35 cellular contexts compared by ENCODE assay signal in genomic region chr2:141844232-141844631, GRCh38.
DNase-seq lines count a peak whose midpoint lies in the region; ATAC-seq, FAIRE-seq and TF ChIP-seq lines count a peak whose summit lies in the region.
"Had no signal": no experiment of that assay in that cellular context is flagged by ENCODE, and none has a peak within 500 bp of the region (broad histone marks: within the 10 kb centered on the region; RNA-seq: fewer than 3 reads in every experiment).

No MANE protein-coding gene starts in this region.

- TF ChIP-seq RAD21 in HepG2 (CRISPR knock-in tag; IDR thresholded peaks at IDR 0.05) = no peak

- POLR2A ChIA-PET in HepG2 (lab: Yijun Ruan, JAX) = no interaction called here

- TF ChIP-seq POLR2A in HepG2 (IDR thresholded peaks at IDR 0.05; ENCODE audit: insufficient read depth in 1 of 2, low read depth in 2 of 2, low read length in 2 of 2) = no peak

- 2% methylated on average over 2 of the region's 2 CpGs for WGBS in HepG2 (ENCODE audit: low lambda C conversion rate)

- H3K9me3 Mint-ChIP-seq in neural progenitor cell = no peaks in the 10 kb centered on the region
- H3K9me3 Mint-ChIP-seq in activated naive CD8-positive, alpha-beta T cell treated with anti-CD3 and anti-CD28 coated beads for 36 hours = peaks cover 2% of the 10 kb centered on the region

- H3K27ac Mint-ChIP-seq in neural progenitor cell = no peak overlapping the region
- H3K27ac Mint-ChIP-seq in activated naive CD8-positive, alpha-beta T cell treated with anti-CD3 and anti-CD28 coated beads for 36 hours = no peak overlapping the region
- H3K27ac Mint-ChIP-seq: B cell; CD14-positive monocyte; CD4-positive, alpha-beta memory T cell; CD4-positive, alpha-beta T cell; CD4-positive, CD25-positive, alpha-beta regulatory T cell; CD8-positive, alpha-beta memory T cell; CD8-positive, alpha-beta T cell had no signal

- no peaks in the 10 kb centered on the region for H3K27me3 ChIP-seq in HepG2 (ENCODE audit: control insufficient read depth in 1 of 2, insufficient read depth in 2 of 2, low read length in 2 of 2)
- H3K27me3 ChIP-seq in neural progenitor cell = no peaks in the 10 kb centered on the region
- no peaks in the 10 kb centered on the region for H3K27me3 ChIP-seq in MG63
- H3K27me3 ChIP-seq: BE2C; BLaER1; BLaER1 treated with 17β-estradiol and CSF1 and Interleukin-3, amounts not matched to agents 10 nM and 100 nM had no signal

- H3K9ac ChIP-seq in HepG2 (ENCODE audit: insufficient read depth, low read depth, low read length) (no peak overlapping the region), neural progenitor cell (no peak overlapping the region)
- H3K9ac ChIP-seq: BLaER1; BLaER1 treated with 17β-estradiol and CSF1 and Interleukin-3, amounts not matched to agents 10 nM and 100 nM had no signal

- intact Hi-C loops in HepG2 (cut with micrococcal nuclease; ENCODE audit: unreplicated experiment) = no loop called here

- H3K4me1 Mint-ChIP-seq in neural progenitor cell = no peaks in the 10 kb centered on the region
- H3K4me1 Mint-ChIP-seq in activated naive CD8-positive, alpha-beta T cell treated with anti-CD3 and anti-CD28 coated beads for 36 hours = no peaks in the 10 kb centered on the region
- H3K4me1 Mint-ChIP-seq: B cell; CD14-positive monocyte; CD4-positive, alpha-beta memory T cell; CD4-positive, CD25-positive, alpha-beta regulatory T cell; CD8-positive, alpha-beta memory T cell had no signal

- H3K27me3 Mint-ChIP-seq in neural progenitor cell (ENCODE audit: insufficient read depth, low read depth) = no peaks in the 10 kb centered on the region
- no peaks in the 10 kb centered on the region for H3K27me3 Mint-ChIP-seq in activated naive CD8-positive, alpha-beta T cell treated with anti-CD3 and anti-CD28 coated beads for 36 hours
- H3K27me3 Mint-ChIP-seq: B cell; CD4-positive, alpha-beta memory T cell; CD4-positive, alpha-beta T cell; CD4-positive, CD25-positive, alpha-beta regulatory T cell had no signal

- FAIRE-seq in D721Med (lab: Jason Lieb, UNC) (peak; percentile 6), HepG2 (lab: Jason Lieb, UNC) (no peak)
- FAIRE-seq: A204.1, A549 had no signal

- no peak overlapping the region for H3K4me3 Mint-ChIP-seq in neural progenitor cell
- H3K4me3 Mint-ChIP-seq in activated naive CD8-positive, alpha-beta T cell treated with anti-CD3 and anti-CD28 coated beads for 36 hours = no peak overlapping the region
- H3K4me3 Mint-ChIP-seq: B cell; CD14-positive monocyte; CD4-positive, alpha-beta memory T cell; CD4-positive, alpha-beta T cell; CD4-positive, CD25-positive, alpha-beta regulatory T cell; CD8-positive, alpha-beta memory T cell; CD8-positive, alpha-beta T cell had no signal

- H4K20me1 ChIP-seq in HepG2 (ENCODE audit: insufficient read depth, low read length) (no peaks in the 10 kb centered on the region), neural progenitor cell (ENCODE audit: low read depth) (no peaks in the 10 kb centered on the region)
- H4K20me1 ChIP-seq: BLaER1; BLaER1 treated with 17β-estradiol and CSF1 and Interleukin-3, amounts not matched to agents 10 nM and 100 nM had no signal

- H3K4me2 ChIP-seq in HepG2 (ENCODE audit: low read depth, low read length) (no peak overlapping the region), neural progenitor cell (no peak overlapping the region)
- H3K4me2 ChIP-seq: A549; BLaER1; BLaER1 treated with 17β-estradiol and CSF1 and Interleukin-3, amounts not matched to agents 10 nM and 100 nM had no signal

- H3K36me3 Mint-ChIP-seq in neural progenitor cell = no peaks in the 10 kb centered on the region
- no peaks in the 10 kb centered on the region for H3K36me3 Mint-ChIP-seq in activated naive CD8-positive, alpha-beta T cell treated with anti-CD3 and anti-CD28 coated beads for 36 hours
- H3K36me3 Mint-ChIP-seq: CD14-positive monocyte; CD4-positive, alpha-beta memory T cell; CD4-positive, CD25-positive, alpha-beta regulatory T cell; CD8-positive, alpha-beta memory T cell; CD8-positive, alpha-beta T cell had no signal

- H3K79me2 ChIP-seq in HepG2 (ENCODE audit: insufficient read depth, low read length) (no peaks in the 10 kb centered on the region), neural progenitor cell (ENCODE audit: low read depth) (no peaks in the 10 kb centered on the region)

- TF ChIP-seq CTCF in D721Med (IDR thresholded peaks at IDR 0.05; ENCODE audit: insufficient read depth, missing control alignments) (no peak), epithelial cell of esophagus (IDR thresholded peaks at IDR 0.05; ENCODE audit: insufficient read depth, low read depth, low read length, missing control alignments) (no peak), HepG2 (CRISPR knock-in tag; IDR thresholded peaks at IDR 0.05) (no peak), neural progenitor cell (IDR thresholded peaks at IDR 0.05) (no peak)

- CTCF ChIA-PET in HepG2 (lab: Yijun Ruan, JAX; ENCODE audit: low intra/inter-chr PET ratio, low total read pairs) = no interaction called here

- no peak overlapping the region for H3K27ac ChIP-seq in HepG2 (ENCODE audit: extremely low read length, insufficient read depth, low read length)
- no peak overlapping the region for H3K27ac ChIP-seq in neural progenitor cell
- H3K27ac ChIP-seq: 22Rv1; A549; BLaER1; BLaER1 treated with 17β-estradiol and CSF1 and Interleukin-3, amounts not matched to agents 10 nM and 100 nM; C4-2B had no signal

- in situ Hi-C loops in HepG2 (cut with HindIII; ENCODE audit: extremely low pct_ligation_motif_present, low pct_unique_long_range_greater_than_20kb) = no loop called here

- no peak for ATAC-seq in HepG2
- ATAC-seq in esophagus mucosa = no peak
- ATAC-seq: A549; CD8-positive, alpha-beta T cell had no signal

- no peak for TF ChIP-seq EP300 in HepG2 (IDR thresholded peaks at IDR 0.05; ENCODE audit: low read depth in 2 of 2, low read length in 2 of 2)
- TF ChIP-seq EP300 in HepG2 (CRISPR knock-in tag; IDR thresholded peaks at IDR 0.05; ENCODE audit: borderline replicate concordance) = no peak

- no peaks in the 10 kb centered on the region for H3K36me3 ChIP-seq in HepG2 (replicated peaks in 1 of 2; ENCODE audit: control insufficient read depth in 1 of 2, insufficient read depth in 2 of 2, low read length in 2 of 2)
- H3K36me3 ChIP-seq in neural progenitor cell = no peaks in the 10 kb centered on the region
- no peaks in the 10 kb centered on the region for H3K36me3 ChIP-seq in MG63
- H3K36me3 ChIP-seq: BE2C; BLaER1; BLaER1 treated with 17β-estradiol and CSF1 and Interleukin-3, amounts not matched to agents 10 nM and 100 nM had no signal

- no peaks in the 10 kb centered on the region for H3K9me3 ChIP-seq in HepG2 (ENCODE audit: low read length)
- H3K9me3 ChIP-seq in neural progenitor cell (ENCODE audit: low read depth) = no peaks in the 10 kb centered on the region
- H3K9me3 ChIP-seq in MG63 = no peaks in the 10 kb centered on the region
- H3K9me3 ChIP-seq: A549; BE2C; BLaER1; BLaER1 treated with 17β-estradiol and CSF1 and Interleukin-3, amounts not matched to agents 10 nM and 100 nM; Caco-2 had no signal

- no TSS peak for BruUV-seq in HepG2 (replicated peaks; lab: Mats Ljungman, UMichigan)

- no peaks in the 10 kb centered on the region for H3F3A ChIP-seq in neural progenitor cell (ENCODE audit: low read depth)

- DNase-seq in D721Med (ENCODE audit: insufficient read length, low spot score) (no peak), epithelial cell of esophagus (ENCODE audit: low read depth) (peak; percentile 2), HepG2 (ENCODE audit: low spot score) (no peak), neural progenitor cell (ENCODE audit: low spot score) (no peak), NCI-H2196 (lab: John Stamatoyannopoulos, UW; ENCODE audit: unreplicated experiment) (no peak), MG63 (no peak)
- DNase-seq in activated naive CD8-positive, alpha-beta T cell treated with anti-CD3 and anti-CD28 coated beads for 36 hours = no peak
- DNase-seq: 8988T; ACHN; BE2C; C1 segment of cervical spinal cord; Caco-2; Calu3; CD4-positive, alpha-beta memory T cell; CD4-positive, alpha-beta T cell; CD4-positive, CD25-positive, alpha-beta regulatory T cell; CD8-positive, alpha-beta memory T cell; CD8-positive, alpha-beta T cell; COR-L47; DMS 273 treated with DMSO at 0.1 percent for 48 hours; DMS153; DMS53; DMS79; DMS79 treated with DMSO at 0.1 percent for 48 hours; DND-41; EL had no signal

- no peaks in the 10 kb centered on the region for H3K4me1 ChIP-seq in HepG2 (ENCODE audit: insufficient read depth, low read length)
- H3K4me1 ChIP-seq in neural progenitor cell = no peaks in the 10 kb centered on the region
- H3K4me1 ChIP-seq: A549; BE2C; BLaER1; BLaER1 treated with 17β-estradiol and CSF1 and Interleukin-3, amounts not matched to agents 10 nM and 100 nM; Caco-2 had no signal

- no peak overlapping the region for H2AFZ ChIP-seq in HepG2 (ENCODE audit: low read length)
- peak overlapping the region; percentile 19 for H2AFZ ChIP-seq in neural progenitor cell (replicated peaks)

- H3K4me3 ChIP-seq in epithelial cell of esophagus (ENCODE audit: low read length) (no peak overlapping the region), HepG2 (replicated peaks in 1 of 3; ENCODE audit: insufficient read depth in 1 of 3, low read depth in 2 of 3, low read length in 3 of 3) (no peak overlapping the region), neural progenitor cell (no peak overlapping the region), MG63 (no peak overlapping the region)
- H3K4me3 ChIP-seq: A549; BLaER1; BLaER1 treated with 17β-estradiol and CSF1 and Interleukin-3, amounts not matched to agents 10 nM and 100 nM had no signal

TF ChIP-seq in HepG2, 621 proteins besides CTCF, POLR2A, EP300 and RAD21 (continues in another document):
- TF ChIP-seq IKZF4 (CRISPR knock-in tag; IDR thresholded peaks at IDR 0.05; ENCODE audit: borderline replicate concordance, low read depth, not compliant biosample characterization) (no peak), SIX4 (CRISPR knock-in tag; IDR thresholded peaks at IDR 0.05) (no peak), ZNF281 (CRISPR knock-in tag; IDR thresholded peaks at IDR 0.05; ENCODE audit: borderline replicate concordance) (no peak)
